In the genomic region with DNA sequence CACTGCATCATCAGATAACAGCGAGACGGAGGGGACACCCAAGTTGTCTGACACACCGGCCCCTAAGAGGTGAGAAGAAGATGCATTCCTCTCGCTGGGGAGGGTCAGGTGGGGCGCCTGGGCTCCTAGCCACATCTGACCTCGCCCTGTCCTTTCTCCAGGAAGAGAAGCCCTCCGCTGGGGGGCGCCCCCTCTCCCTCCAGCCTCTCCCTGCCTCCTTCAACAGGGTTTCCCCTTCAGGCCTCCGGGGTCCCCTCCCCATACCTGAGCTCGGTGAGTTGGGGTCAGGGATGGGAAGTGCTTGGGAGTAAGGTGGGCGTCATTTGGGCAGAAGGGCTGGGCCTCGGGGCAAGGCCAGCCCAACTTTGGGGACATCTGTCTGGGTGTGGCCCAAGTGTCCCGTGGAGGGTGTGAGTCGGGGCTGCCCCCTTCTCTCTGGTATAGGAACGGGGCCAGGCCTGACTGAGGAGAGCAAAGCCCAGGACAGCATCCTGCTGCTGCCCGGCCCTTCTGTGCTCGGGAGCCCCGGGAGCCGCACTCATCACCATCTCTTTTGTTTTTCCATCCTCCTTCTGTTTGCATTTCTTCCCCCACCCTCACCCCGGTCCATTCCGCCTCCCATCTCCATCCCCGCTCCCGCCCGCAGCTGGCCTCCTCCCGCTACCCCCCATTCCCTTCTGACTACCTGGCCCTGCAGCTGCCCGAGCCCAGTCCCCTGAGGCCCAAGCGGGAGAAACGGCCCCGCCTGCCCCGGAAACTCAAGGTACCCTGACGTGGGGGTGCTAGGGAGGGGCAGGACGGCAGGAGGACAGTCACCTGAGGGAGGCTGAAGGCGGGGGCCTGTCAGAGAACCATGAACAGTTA, we compare ENCODE assay signal across 28 cellular contexts. TPM values are rescaled to one million over a fixed set of nuclear protein-coding genes. Genes with fewer than 3 reads are reported as not detected.
A peak's percentile ranks its signal among the peaks of the same experiment; 100 is the strongest.
DNase-seq lines count a peak whose midpoint lies in the region; ATAC-seq and TF ChIP-seq lines count a peak whose summit lies in the region.
"Had no signal": no experiment of that assay in that cellular context is flagged by ENCODE, and none has a peak within 500 bp of the region (broad histone marks: within the 10 kb centered on the region; RNA-seq: fewer than 3 reads in every experiment).

No MANE protein-coding gene starts in this region.

- H3K4me1 Mint-ChIP-seq in naive thymus-derived CD4-positive, alpha-beta T cell, result peaks cover 11 to 34% (median 21%) of the 10 kb centered on the region in 7 donors

- H3K27ac ChIP-seq in BLaER1 treated with 17β-estradiol and CSF1 and Interleukin-3, amounts not matched to agents 10 nM and 100 nM, result peak overlapping the region in 1 of 11 experiments; percentile 14; a peak in 2 of 22 replicates
- H3K27ac ChIP-seq in HUES48 (ENCODE audit: low read depth, low read length), result peak overlapping the region; percentile 20
- no peak overlapping the region for H3K27ac ChIP-seq in brain microvascular endothelial cell
- H3K27ac ChIP-seq in lower lobe of right lung, result no peak overlapping the region
- no peak overlapping the region for H3K27ac ChIP-seq in naive thymus-derived CD4-positive, alpha-beta T cell (ENCODE audit: low read depth, low read length)
- H3K27ac ChIP-seq: adrenal gland, epithelial cell of prostate, VCaP had no signal

- H3K27me3 ChIP-seq in BLaER1 treated with 17β-estradiol and CSF1 and Interleukin-3, amounts not matched to agents 10 nM and 100 nM, result no peaks in the 10 kb centered on the region
- H3K27me3 ChIP-seq in HUES48 (ENCODE audit: control insufficient read depth, insufficient read depth, low read length) (no peaks in the 10 kb centered on the region), brain microvascular endothelial cell (replicated peaks) (no peaks in the 10 kb centered on the region), lower lobe of right lung (ENCODE audit: low read depth) (no peaks in the 10 kb centered on the region)
- H3K27me3 ChIP-seq in naive thymus-derived CD4-positive, alpha-beta T cell (ENCODE audit: control insufficient read depth in 2 of 2, insufficient read depth in 2 of 2, low read length in 2 of 2), result no peaks in the 10 kb centered on the region
- H3K27me3 ChIP-seq: adrenal gland had no signal

- H3K9ac ChIP-seq in BLaER1 treated with 17β-estradiol and CSF1 and Interleukin-3, amounts not matched to agents 10 nM and 100 nM, result peak overlapping the region in 8 of 11 experiments; percentile 13 to 60 (median 34); a peak in 11 of 22 replicates
- H3K9ac ChIP-seq in HUES48 (ENCODE audit: low read depth, low read length), result no peak overlapping the region

- no peaks in the 10 kb centered on the region for H3K27me3 Mint-ChIP-seq in naive thymus-derived CD4-positive, alpha-beta T cell

- ATAC-seq in lower lobe of right lung (no peak), HG02840 (IDR thresholded peaks at IDR 0.05; ENCODE audit: low FRiP score, unreplicated experiment) (no peak)
- ATAC-seq in naive thymus-derived CD4-positive, alpha-beta T cell, result no peak
- ATAC-seq: left colon had no signal

- H3K36me3 Mint-ChIP-seq in naive thymus-derived CD4-positive, alpha-beta T cell, result peaks cover 0 to 17% (median 4%) of the 10 kb centered on the region in 5 donors

- H4K20me1 ChIP-seq in BLaER1 treated with 17β-estradiol and CSF1 and Interleukin-3, amounts not matched to agents 10 nM and 100 nM, result peaks cover 15 to 68% (median 49%) of the 10 kb centered on the region in 11 experiments; a peak in 19 of 22 replicates

- no peak overlapping the region for H3K4me3 Mint-ChIP-seq in naive thymus-derived CD4-positive, alpha-beta T cell
- H3K4me3 Mint-ChIP-seq: mesothelial cell of epicardium had no signal

- no peaks in the 10 kb centered on the region for H3K9me3 Mint-ChIP-seq in naive thymus-derived CD4-positive, alpha-beta T cell
- H3K9me3 Mint-ChIP-seq: mesothelial cell of epicardium had no signal

- POLR2A ChIA-PET in naive thymus-derived CD4-positive, alpha-beta T cell (lab: Charles Lee), result interaction anchor here (0.7 kb wide), 1 partner anchor 29 kb away, joined by 4 read pairs; no protein-coding TSS in a partner anchor

- peaks cover 43 to 93% (median 89%) of the 10 kb centered on the region in 10 experiments for H3K4me1 ChIP-seq in BLaER1 treated with 17β-estradiol and CSF1 and Interleukin-3, amounts not matched to agents 10 nM and 100 nM
- peaks cover 8% of the 10 kb centered on the region; the same call in 1 of the 2 replicates for H3K4me1 ChIP-seq in HUES48 (ENCODE audit: control insufficient read depth, insufficient read depth, low read length)
- H3K4me1 ChIP-seq in lower lobe of right lung, result peaks cover 12% of the 10 kb centered on the region
- H3K4me1 ChIP-seq in naive thymus-derived CD4-positive, alpha-beta T cell (ENCODE audit: control insufficient read depth in 2 of 2, insufficient read depth in 2 of 2, low read length in 2 of 2), result peaks cover 6 to 7% of the 10 kb centered on the region in 2 donors

- peaks cover 0 to 32% (median 11%) of the 10 kb centered on the region in 11 experiments; a peak in 16 of 22 replicates for H3K36me3 ChIP-seq in BLaER1 treated with 17β-estradiol and CSF1 and Interleukin-3, amounts not matched to agents 10 nM and 100 nM
- H3K36me3 ChIP-seq in HUES48 (ENCODE audit: control insufficient read depth, insufficient read depth, low read length) (peaks cover 26% of the 10 kb centered on the region), brain microvascular endothelial cell (replicated peaks) (no peaks in the 10 kb centered on the region), lower lobe of right lung (peaks cover 23% of the 10 kb centered on the region)
- peaks cover 0 to 54% (median 0%) of the 10 kb centered on the region in 3 experiments for H3K36me3 ChIP-seq in naive thymus-derived CD4-positive, alpha-beta T cell (ENCODE audit: control insufficient read depth in 2 of 3, insufficient read depth in 3 of 3, low read length in 3 of 3)

- H3K9me3 ChIP-seq in BLaER1 treated with 17β-estradiol and CSF1 and Interleukin-3, amounts not matched to agents 10 nM and 100 nM (replicated peaks in 1 of 11), result no peaks in the 10 kb centered on the region
- no peaks in the 10 kb centered on the region for H3K9me3 ChIP-seq in HUES48 (ENCODE audit: control insufficient read depth, insufficient read depth, low read length)
- H3K9me3 ChIP-seq in lower lobe of right lung, result no peaks in the 10 kb centered on the region
- no peaks in the 10 kb centered on the region for H3K9me3 ChIP-seq in naive thymus-derived CD4-positive, alpha-beta T cell (ENCODE audit: control insufficient read depth in 2 of 3, low read length in 3 of 3)
- H3K9me3 ChIP-seq: adrenal gland had no signal

- H3K4me2 ChIP-seq in BLaER1 treated with 17β-estradiol and CSF1 and Interleukin-3, amounts not matched to agents 10 nM and 100 nM, result peak overlapping the region; percentile 14 to 94 (median 76); a peak in 21 of 22 replicates

- no peak overlapping the region for H3K27ac Mint-ChIP-seq in naive thymus-derived CD4-positive, alpha-beta T cell
- H3K27ac Mint-ChIP-seq: mesothelial cell of epicardium had no signal

- DNase-seq in brain microvascular endothelial cell, result no peak
- peak; percentile 33 for DNase-seq in lower lobe of right lung
- no peak for DNase-seq in activated effector memory CD4-positive, alpha-beta T cell treated with anti-CD3 and anti-CD28 coated beads, Interleukin-2, amount 50 U/mL, for 16 hours
- no peak for DNase-seq in activated gamma-delta T cell treated with Interleukin-2 at 50 U/mL for 16 hours
- no peak for DNase-seq in naive thymus-derived CD4-positive, alpha-beta T cell
- DNase-seq: activated CD4-positive, alpha-beta T cell treated with anti-CD3 and anti-CD28 coated beads, Interleukin-2, amount 50 U/mL, for 1 hour; activated CD8-positive, alpha-beta memory T cell treated with anti-CD3 and anti-CD28 coated beads, Interleukin-2, amount 50 U/mL, for 48 hours; activated gamma-delta T cell; adrenal gland; DMS79 treated with DMSO at 0.1 percent for 48 hours; foreskin fibroblast; left colon; NCI-H1092; NCI-H526 treated with DMSO at 0.1 percent for 48 hours; stimulated activated CD4-positive, alpha-beta T cell treated with anti-CD3 and anti-CD28 coated beads, Interleukin-4, amount 100 ng/mL, for 4 hours; T-helper 2 cell; trophoblast cell had no signal

- CTCF ChIA-PET in naive thymus-derived CD4-positive, alpha-beta T cell (lab: Charles Lee), result no interaction called here

- H3K4me3 ChIP-seq in BLaER1 treated with 17β-estradiol and CSF1 and Interleukin-3, amounts not matched to agents 10 nM and 100 nM, result peak overlapping the region in 3 of 10 experiments; percentile 24 to 34 (median 27); a peak in 3 of 20 replicates
- H3K4me3 ChIP-seq in HUES48 (ENCODE audit: low read depth, low read length) (peak overlapping the region; percentile 40; the same call in 1 of the 2 replicates), brain microvascular endothelial cell (ENCODE audit: low read depth, low read length) (no peak overlapping the region), lower lobe of right lung (no peak overlapping the region)
- H3K4me3 ChIP-seq in naive thymus-derived CD4-positive, alpha-beta T cell (ENCODE audit: low read length), result no peak overlapping the region
- H3K4me3 ChIP-seq: adrenal gland had no signal

- peak; percentile 38 for TF ChIP-seq CTCF in brain microvascular endothelial cell (IDR thresholded peaks at IDR 0.05; ENCODE audit: low read depth, low read length, missing control alignments)
- TF ChIP-seq CTCF in lower lobe of right lung (IDR thresholded peaks at IDR 0.05), result no peak

- intact Hi-C loops in lower lobe of right lung (cut with DNase I), result no loop called here
- intact Hi-C loops in naive thymus-derived CD4-positive, alpha-beta T cell (cut with micrococcal nuclease), result no loop called here

- in situ Hi-C loops in brain microvascular endothelial cell (cut with HindIII; ENCODE audit: low pct_ligation_motif_present, low sequenced_read_pairs), result no loop called here

RNA-seq across cellular contexts. Expression of a gene that starts 5.0 kb away (rescaled TPM):
- total RNA-seq in lower lobe of right lung, result 58.4 TPM
- total RNA-seq in naive thymus-derived CD4-positive, alpha-beta T cell, result 100 to 1,000 TPM in 2 of 5 experiments, 10 to 100 TPM in 3; 71.7 to 141 (median 95.8) TPM
- polyA plus RNA-seq in naive thymus-derived CD4-positive, alpha-beta T cell, result 1 to 10 TPM; 4.3 to 9.3 TPM

RNA-seq across cellular contexts. Expression of a gene that starts 5.6 kb away (rescaled TPM):
- 22.1 TPM for total RNA-seq in lower lobe of right lung
- 10 to 100 TPM; 14.4 to 37.6 (median 17.2) TPM for total RNA-seq in naive thymus-derived CD4-positive, alpha-beta T cell
- 10 to 100 TPM; 22.6 to 32.9 TPM for polyA plus RNA-seq in naive thymus-derived CD4-positive, alpha-beta T cell

RNA-seq across cellular contexts. Expression of a gene that starts 9.8 kb away (rescaled TPM):
- 6.4 TPM for total RNA-seq in lower lobe of right lung
- total RNA-seq in naive thymus-derived CD4-positive, alpha-beta T cell, result under 1 TPM in 2 of 5 experiments, not detected in 3; 0.46 to 0.54 TPM
- polyA plus RNA-seq in naive thymus-derived CD4-positive, alpha-beta T cell, result under 1 TPM in 1 of 2 donors, not detected in 1; 0.18 TPM

RNA-seq across cellular contexts. Expression of a gene that starts 22.0 kb away (rescaled TPM):
- total RNA-seq in lower lobe of right lung, result not detected
- total RNA-seq in naive thymus-derived CD4-positive, alpha-beta T cell, result not detected
- not detected for polyA plus RNA-seq in naive thymus-derived CD4-positive, alpha-beta T cell
- total RNA-seq: adrenal gland, dermis microvascular lymphatic vessel endothelial cell, H4, HT1080, left colon, mesothelial cell of epicardium, SK-MEL-5 had no signal
- polyA plus RNA-seq: adrenal gland, neural cell had no signal

RNA-seq across cellular contexts. Expression of a gene that starts 27.3 kb away (rescaled TPM):
- 66.2 TPM for total RNA-seq in lower lobe of right lung
- 10 to 100 TPM; 19.4 to 48.5 (median 42.9) TPM for total RNA-seq in naive thymus-derived CD4-positive, alpha-beta T cell
- 1 to 10 TPM; 2.9 to 8.1 TPM for polyA plus RNA-seq in naive thymus-derived CD4-positive, alpha-beta T cell
